9 cellular contexts compared by ENCODE assay signal in genomic region chr5:154285661-154286408, GRCh38.
DNase-seq lines count a peak whose midpoint lies in the region; ATAC-seq and TF ChIP-seq lines count a peak whose summit lies in the region.
"Had no signal": no experiment of that assay in that cellular context is flagged by ENCODE, and none has a peak within 500 bp of the region (broad histone marks: within the 10 kb centered on the region; RNA-seq: fewer than 3 reads in every experiment).

No MANE protein-coding gene starts in this region.

- H3K27ac ChIP-seq in AG04450 (ENCODE audit: low read depth, low read length): peak overlapping the region; percentile 22
- H3K27ac ChIP-seq: SK-N-MC had no signal

- POLR2A ChIA-PET in AG04450 (lab: Yijun Ruan, JAX): interaction anchor here (1.2 to 2.4 kb wide), 4 partner anchors 8 to 95 kb away, joined by 5 to 22 read pairs (median 12); partner anchors contain the start of gene GALNT10

- CTCF ChIA-PET in AG04450 (lab: Charles Lee): interaction anchor here (0.6 to 3.3 kb wide), 4 partner anchors 88 to 136 kb away, joined by 4 to 15 read pairs (median 5); no protein-coding TSS in a partner anchor

- H3K9me3 ChIP-seq in AG04450 (ENCODE audit: control insufficient read depth, insufficient read depth, low read length): no peaks in the 10 kb centered on the region

- no peaks in the 10 kb centered on the region for H3K36me3 ChIP-seq in kidney epithelial cell (ENCODE audit: control insufficient read depth, insufficient read depth, low read length)

- no peak for TF ChIP-seq CTCF in AG04450 (IDR thresholded peaks at IDR 0.05; ENCODE audit: low read depth, low read length)
- TF ChIP-seq CTCF in kidney epithelial cell (IDR thresholded peaks at IDR 0.05; ENCODE audit: insufficient read depth, low read length, poor library complexity, severe bottlenecking): no peak

- ATAC-seq in HG03095 (IDR thresholded peaks at IDR 0.05; ENCODE audit: unreplicated experiment): no peak

- H3K4me3 ChIP-seq in AG04450 (ENCODE audit: low read depth, low read length) (no peak overlapping the region), kidney epithelial cell (ENCODE audit: low read depth, low read length) (no peak overlapping the region)
- H3K4me3 ChIP-seq: SK-N-MC had no signal

- DNase-seq in AG04450 (ENCODE audit: low read depth, low spot score) (no peak), HCEC 1CT (peak; percentile 73), amniotic stem cell (lab: John Stamatoyannopoulos, UW) (peak; percentile 28), kidney epithelial cell (ENCODE audit: low read depth) (peak; percentile 59), activated gamma-delta T cell treated with Interleukin-2 at 50 U/mL for 16 hours (no peak), HuH-7 (ENCODE audit: low spot score) (no peak)
- DNase-seq in activated CD4-positive, CD25-positive, alpha-beta regulatory T cell treated with anti-CD3 and anti-CD28 coated beads, Interleukin-2, amount 50 U/mL, for 72 hours: no peak

- no peaks in the 10 kb centered on the region for H3K27me3 ChIP-seq in AG04450 (ENCODE audit: control insufficient read depth, insufficient read depth, low read length)
- H3K27me3 ChIP-seq in kidney epithelial cell (ENCODE audit: control insufficient read depth, insufficient read depth, low read length): no peaks in the 10 kb centered on the region

Comparison
In these comparisons a context has a peak if more than half of its experiments do, and no peak if none do; other contexts are left out.
1. DNase-seq: peak in HCEC 1CT (single experiment), amniotic stem cell (single experiment) and kidney epithelial cell (single experiment); none in AG04450 (single experiment), activated gamma-delta T cell treated with Interleukin-2 at 50 U/mL for 16 hours (single experiment), HuH-7 (single experiment) and activated CD4-positive, CD25-positive, alpha-beta regulatory T cell treated with anti-CD3 and anti-CD28 coated beads, Interleukin-2, amount 50 U/mL, for 72 hours (single experiment).